1 cellular context compared by ENCODE assay signal in genomic region chr18:70279470-70279869, GRCh38.
TF ChIP-seq lines count a peak whose summit lies in the region.

No MANE protein-coding gene starts in this region.

TF ChIP-seq in IMR-90, 13 proteins besides CTCF, POLR2A, EP300 and RAD21:
- no peak for TF ChIP-seq CEBPB (IDR thresholded peaks at IDR 0.05; ENCODE audit: low read depth, low read length)
- no peak for TF ChIP-seq RFX5 (IDR thresholded peaks at IDR 0.05; ENCODE audit: low read depth, low read length)
- TF ChIP-seq MAZ (IDR thresholded peaks at IDR 0.05; ENCODE audit: borderline replicate concordance, low read depth, low read length), result no peak
- TF ChIP-seq RCOR1 (IDR thresholded peaks at IDR 0.05; ENCODE audit: insufficient replicate concordance, low read length), result no peak
- TF ChIP-seq MXI1 (IDR thresholded peaks at IDR 0.05; ENCODE audit: borderline replicate concordance, low read depth, low read length), result no peak
- no peak for TF ChIP-seq NFE2L2 (IDR thresholded peaks at IDR 0.05; ENCODE audit: low read depth, low read length)
- no peak for TF ChIP-seq CHD1 (IDR thresholded peaks at IDR 0.05; ENCODE audit: low read depth, low read length)
- no peak for TF ChIP-seq MAFK (IDR thresholded peaks at IDR 0.05; ENCODE audit: low read depth, low read length)
- TF ChIP-seq SMC3 (IDR thresholded peaks at IDR 0.05; ENCODE audit: low read depth, low read length), result no peak
